8 cellular contexts compared by ENCODE assay signal in the genomic region with DNA sequence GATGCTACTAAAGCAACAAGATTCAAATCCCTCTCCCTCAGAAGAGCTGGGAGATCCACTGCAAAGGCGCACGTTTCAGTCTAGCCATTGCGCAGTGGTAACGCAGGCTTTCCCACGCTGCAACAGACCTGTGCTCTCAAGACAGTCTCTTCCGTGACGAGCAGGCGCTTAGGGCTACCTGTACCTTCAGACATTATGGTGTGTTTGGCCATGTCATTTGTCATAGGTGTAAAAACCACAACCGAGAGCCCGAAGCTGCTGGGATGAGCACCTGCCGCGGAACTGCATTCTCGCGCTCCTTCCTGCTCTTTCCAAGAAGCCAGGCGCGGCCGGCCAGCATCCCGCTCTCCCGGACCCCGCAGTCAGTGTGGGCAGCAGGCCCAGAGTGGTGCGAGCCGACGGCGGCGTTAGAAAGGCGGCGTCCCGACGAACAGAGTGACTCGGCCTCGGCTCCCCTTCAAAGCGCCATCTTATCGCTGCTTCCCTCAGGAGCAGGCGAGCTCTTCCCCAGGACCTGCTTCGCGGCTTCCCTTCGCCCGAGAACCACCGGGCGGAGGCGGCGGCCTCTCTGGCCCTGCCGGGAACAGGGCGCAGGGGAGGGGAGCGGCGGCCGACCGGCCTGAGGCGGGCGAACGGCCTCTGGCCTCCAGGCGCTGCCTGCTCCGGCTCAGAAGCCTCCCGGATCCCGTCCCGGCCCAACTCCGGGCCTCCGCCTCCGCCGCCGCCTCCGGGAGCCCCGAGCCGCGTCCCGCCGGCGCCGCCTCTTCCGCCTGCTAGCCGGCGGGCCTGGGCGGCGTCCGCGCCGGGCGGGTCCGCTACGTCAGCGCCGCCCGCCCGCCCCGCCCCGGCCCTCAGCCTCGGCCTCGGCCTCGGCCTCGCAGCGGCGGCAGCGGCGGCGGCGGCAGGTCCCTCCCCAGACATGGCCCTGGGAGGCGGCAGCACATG. TPM values are rescaled to one million over a fixed set of nuclear protein-coding genes. Genes with fewer than 3 reads are reported as not detected.
DNase-seq lines count a peak whose midpoint lies in the region; ATAC-seq and TF ChIP-seq lines count a peak whose summit lies in the region.

A gene with protein sequence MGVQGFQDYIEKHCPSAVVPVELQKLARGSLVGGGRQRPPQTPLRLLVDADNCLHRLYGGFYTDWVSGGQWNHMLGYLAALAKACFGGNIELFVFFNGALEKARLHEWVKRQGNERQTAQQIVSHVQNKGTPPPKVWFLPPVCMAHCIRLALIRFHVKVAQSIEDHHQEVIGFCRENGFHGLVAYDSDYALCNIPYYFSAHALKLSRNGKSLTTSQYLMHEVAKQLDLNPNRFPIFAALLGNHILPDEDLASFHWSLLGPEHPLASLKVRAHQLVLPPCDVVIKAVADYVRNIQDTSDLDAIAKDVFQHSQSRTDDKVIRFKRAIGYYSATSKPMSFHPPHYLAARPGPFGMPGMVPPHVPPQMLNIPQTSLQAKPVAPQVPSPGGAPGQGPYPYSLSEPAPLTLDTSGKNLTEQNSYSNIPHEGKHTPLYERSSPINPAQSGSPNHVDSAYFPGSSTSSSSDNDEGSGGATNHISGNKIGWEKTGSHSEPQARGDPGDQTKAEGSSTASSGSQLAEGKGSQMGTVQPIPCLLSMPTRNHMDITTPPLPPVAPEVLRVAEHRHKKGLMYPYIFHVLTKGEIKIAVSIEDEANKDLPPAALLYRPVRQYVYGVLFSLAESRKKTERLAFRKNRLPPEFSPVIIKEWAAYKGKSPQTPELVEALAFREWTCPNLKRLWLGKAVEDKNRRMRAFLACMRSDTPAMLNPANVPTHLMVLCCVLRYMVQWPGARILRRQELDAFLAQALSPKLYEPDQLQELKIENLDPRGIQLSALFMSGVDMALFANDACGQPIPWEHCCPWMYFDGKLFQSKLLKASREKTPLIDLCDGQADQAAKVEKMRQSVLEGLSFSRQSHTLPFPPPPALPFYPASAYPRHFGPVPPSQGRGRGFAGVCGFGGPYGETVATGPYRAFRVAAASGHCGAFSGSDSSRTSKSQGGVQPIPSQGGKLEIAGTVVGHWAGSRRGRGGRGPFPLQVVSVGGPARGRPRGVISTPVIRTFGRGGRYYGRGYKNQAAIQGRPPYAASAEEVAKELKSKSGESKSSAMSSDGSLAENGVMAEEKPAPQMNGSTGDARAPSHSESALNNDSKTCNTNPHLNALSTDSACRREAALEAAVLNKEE (plus strand): TSS at position 869 of the 945 bp plus-strand sequence. CDS start 231 bp downstream, outside the sequence.

- peak; percentile 61 for TF ChIP-seq POLR2A in NB4 (IDR thresholded peaks at IDR 0.05; ENCODE audit: extremely low read depth, insufficient read length)

- H3K27ac Mint-ChIP-seq in HFFc6: peak within 1 kb of the TSS; percentile 91
- H3K27ac Mint-ChIP-seq in T-helper 1 cell treated with Interleukin-12 subunit alpha and Interleukin-12 subunit beta and Interleukin-4 antibody, amounts not matched to agents 30 μg/mL and 1 μg/mL, for 36 hours: peak within 1 kb of the TSS; percentile 98
- peak within 1 kb of the TSS; percentile 96 for H3K27ac Mint-ChIP-seq in progenitor cell of endocrine pancreas

- DNase-seq in GM10266 (ENCODE audit: extremely low spot score) (peak; percentile 92), HFFc6 (peak; percentile 58), NB4 (ENCODE audit: low read depth) (peak; percentile 85), amniotic stem cell (lab: John Stamatoyannopoulos, UW) (peak; percentile 56), left cardiac atrium (peak; percentile 82), progenitor cell of endocrine pancreas (ENCODE audit: low spot score, unreplicated experiment) (peak; percentile 56), ureter (ENCODE audit: low spot score) (peak; percentile 78)

- ATAC-seq in left cardiac atrium: peak; percentile 83 to 86

- TF ChIP-seq CTCF in GM10266 (IDR thresholded peaks at IDR 0.05; ENCODE audit: control insufficient read depth, insufficient read depth, low read depth, missing control alignments) (no peak), HFFc6 (IDR thresholded peaks at IDR 0.05) (no peak), NB4 (IDR thresholded peaks at IDR 0.05; ENCODE audit: low read depth, low read length) (no peak), progenitor cell of endocrine pancreas (IDR thresholded peaks at IDR 0.05; ENCODE audit: unreplicated experiment) (no peak)

- H3K36me3 Mint-ChIP-seq in HFFc6 (ENCODE audit: low read depth): peaks cover 38% of the 10 kb centered on the region
- peaks cover 31% of the 10 kb centered on the region for H3K36me3 Mint-ChIP-seq in T-helper 1 cell treated with Interleukin-12 subunit alpha and Interleukin-12 subunit beta and Interleukin-4 antibody, amounts not matched to agents 30 μg/mL and 1 μg/mL, for 36 hours (ENCODE audit: low read depth)
- peaks cover 13% of the 10 kb centered on the region for H3K36me3 Mint-ChIP-seq in progenitor cell of endocrine pancreas (ENCODE audit: insufficient read depth)

- intact Hi-C loops in left cardiac atrium (cut with DNase I): loop anchor here (5.0 to 10.0 kb wide), 2 partner anchors 116 to 124 kb away; a partner anchor contains a TSS

- H3K9me3 Mint-ChIP-seq in HFFc6 (no peaks in the 10 kb centered on the region), progenitor cell of endocrine pancreas (ENCODE audit: low read depth) (no peaks in the 10 kb centered on the region)
- no peaks in the 10 kb centered on the region for H3K9me3 Mint-ChIP-seq in T-helper 1 cell treated with Interleukin-12 subunit alpha and Interleukin-12 subunit beta and Interleukin-4 antibody, amounts not matched to agents 30 μg/mL and 1 μg/mL, for 36 hours

- peak within 1 kb of the TSS; percentile 99 for H3K4me3 Mint-ChIP-seq in HFFc6
- peak within 1 kb of the TSS; percentile 100 for H3K4me3 Mint-ChIP-seq in T-helper 1 cell treated with Interleukin-12 subunit alpha and Interleukin-12 subunit beta and Interleukin-4 antibody, amounts not matched to agents 30 μg/mL and 1 μg/mL, for 36 hours
- peak within 1 kb of the TSS; percentile 93 for H3K4me3 Mint-ChIP-seq in progenitor cell of endocrine pancreas (ENCODE audit: low read depth)

- H3K27me3 Mint-ChIP-seq in HFFc6 (ENCODE audit: insufficient read depth) (peaks cover 5% of the 10 kb centered on the region), progenitor cell of endocrine pancreas (no peaks in the 10 kb centered on the region)
- no peaks in the 10 kb centered on the region for H3K27me3 Mint-ChIP-seq in T-helper 1 cell treated with Interleukin-12 subunit alpha and Interleukin-12 subunit beta and Interleukin-4 antibody, amounts not matched to agents 30 μg/mL and 1 μg/mL, for 36 hours (ENCODE audit: low read depth)

- H3K4me3 ChIP-seq in NB4 (ENCODE audit: low read depth, low read length): peak within 1 kb of the TSS; percentile 98

- H3K4me1 Mint-ChIP-seq in HFFc6 (ENCODE audit: low read depth) (peaks cover 30% of the 10 kb centered on the region), progenitor cell of endocrine pancreas (ENCODE audit: low read depth) (peaks cover 20% of the 10 kb centered on the region)
- peaks cover 25% of the 10 kb centered on the region for H3K4me1 Mint-ChIP-seq in T-helper 1 cell treated with Interleukin-12 subunit alpha and Interleukin-12 subunit beta and Interleukin-4 antibody, amounts not matched to agents 30 μg/mL and 1 μg/mL, for 36 hours (ENCODE audit: low read depth)

RNA-seq across cellular contexts. Expression of the gene that starts here (rescaled TPM):
- 100 to 1,000 TPM; 139 to 161 (median 155) TPM for total RNA-seq in HFFc6 (2021; fragmentation: NEBNext Ultra II Directional; extraction: Animal tissue kit (Norgen Biotek cat#: 25700))
- total RNA-seq in left cardiac atrium (10 to 100 TPM; 79.6 to 79.7 TPM), progenitor cell of endocrine pancreas (59.3 and 59.6 TPM in 2 replicates), ureter (197 TPM)

Comparison
In these comparisons a context has a peak if more than half of its experiments do, and no peak if none do; other contexts are left out.
1. Peak in every context shown above with its lines: DNase-seq, ATAC-seq and H3K4me3 ChIP-seq.